In genomic region chr3:179148446-179149238, GRCh38 we compare ENCODE assay signal across 8 cellular contexts. TPM values are rescaled to one million over a fixed set of nuclear protein-coding genes. Genes with fewer than 3 reads are reported as not detected.
DNase-seq lines count a peak whose midpoint lies in the region; ATAC-seq lines count a peak whose summit lies in the region.

No MANE protein-coding gene starts in this region.

- peak overlapping the region; percentile 94 for H3K27ac ChIP-seq in layer of hippocampus (ENCODE audit: low read depth, low read length)

- H3K9me3 Mint-ChIP-seq in activated CD4-positive, alpha-beta T cell treated with anti-CD3 and anti-CD28 coated beads for 36 hours (ENCODE audit: low read depth) = no peaks in the 10 kb centered on the region

- POLR2A ChIA-PET in activated CD4-positive, alpha-beta T cell treated with anti-CD3 and anti-CD28 coated beads for 36 hours (lab: Charles Lee) = interaction anchor here (0.5 to 1.5 kb wide), 6 partner anchors 10 to 414 kb away, joined by 3 to 11 read pairs (median 4); partner anchors contain the start of gene ACTL6A

- H3K27me3 ChIP-seq in layer of hippocampus (ENCODE audit: control insufficient read depth, insufficient read depth, low read length) = no peaks in the 10 kb centered on the region

- DNase-seq in DMS153 treated with DMSO at 0.1 percent for 48 hours (lab: John Stamatoyannopoulos, UW; ENCODE audit: unreplicated experiment) = peak; percentile 39
- no peak for DNase-seq in DMS153 (lab: John Stamatoyannopoulos, UW)
- peak; percentile 75 for DNase-seq in NCI-H1105 treated with DMSO at 0.1 percent for 48 hours (lab: John Stamatoyannopoulos, UW)
- peak; percentile 71 for DNase-seq in activated CD4-positive, alpha-beta T cell treated with anti-CD3 and anti-CD28 coated beads for 36 hours
- peak; percentile 34 for DNase-seq in cerebellum (ENCODE audit: low spot score)
- DNase-seq in stimulated activated CD4-positive, alpha-beta T cell treated with anti-CD3 and anti-CD28 coated beads, Interleukin-1b, Interleukin-23, amount 100 ng/mL, for 4 hours (ENCODE audit: low read depth in 2 of 2) = peak; percentile 45 to 58

- H3K27me3 Mint-ChIP-seq in activated CD4-positive, alpha-beta T cell treated with anti-CD3 and anti-CD28 coated beads for 36 hours = peaks cover 2% of the 10 kb centered on the region

- H3K27ac Mint-ChIP-seq in activated CD4-positive, alpha-beta T cell treated with anti-CD3 and anti-CD28 coated beads for 36 hours = peak overlapping the region; percentile 94

- H3K36me3 Mint-ChIP-seq in activated CD4-positive, alpha-beta T cell treated with anti-CD3 and anti-CD28 coated beads for 36 hours (ENCODE audit: low read depth) = no peaks in the 10 kb centered on the region

- CTCF ChIA-PET in activated CD4-positive, alpha-beta T cell treated with anti-CD3 and anti-CD28 coated beads for 36 hours (lab: Charles Lee) = interaction anchor here (0.6 to 2.7 kb wide), 11 partner anchors 13 to 173 kb away, joined by 3 to 13 read pairs (median 5); no protein-coding TSS in a partner anchor

- ATAC-seq in HG02588 (IDR thresholded peaks at IDR 0.05; ENCODE audit: unreplicated experiment) = peak; percentile 23
- peak; percentile 6 for ATAC-seq in activated CD4-positive, alpha-beta T cell treated with anti-CD3 and anti-CD28 coated beads for 36 hours

- intact Hi-C loops in activated CD4-positive, alpha-beta T cell treated with anti-CD3 and anti-CD28 coated beads for 36 hours (cut with DNase I, micrococcal nuclease) = loop anchor here (1.0 to 5.0 kb wide), 9 partner anchors 33 to 1951 kb away; partner anchors contain the start of genes ACTL6A (in 1 of the 2), GNB4 (in 1 of the 2), MRPL47 (in 1 of the 2) and NDUFB5 (in 1 of the 2)

- peaks cover 39% of the 10 kb centered on the region for H3K4me1 Mint-ChIP-seq in activated CD4-positive, alpha-beta T cell treated with anti-CD3 and anti-CD28 coated beads for 36 hours

- no peak overlapping the region for H3K4me3 Mint-ChIP-seq in activated CD4-positive, alpha-beta T cell treated with anti-CD3 and anti-CD28 coated beads for 36 hours

RNA-seq across cellular contexts. Expression of gene PIK3CA, which starts 0.5 kb away (rescaled TPM):
- total RNA-seq in activated CD4-positive, alpha-beta T cell treated with anti-CD3 and anti-CD28 coated beads for 36 hours = 10 to 100 TPM; 15.5 to 17.7 TPM
- total RNA-seq in cerebellum = 46.6 TPM
